Comparison of ENCODE assay signal across 12 cellular contexts in genomic region chr16:23967018-23967417, GRCh38.
A peak's percentile ranks its signal among the peaks of the same experiment; 100 is the strongest.
DNase-seq lines count a peak whose midpoint lies in the region; ATAC-seq and TF ChIP-seq lines count a peak whose summit lies in the region.
"Had no signal": no experiment of that assay in that cellular context is flagged by ENCODE, and none has a peak within 500 bp of the region (broad histone marks: within the 10 kb centered on the region; RNA-seq: fewer than 3 reads in every experiment).

No MANE protein-coding gene starts in this region.

- no peaks in the 10 kb centered on the region for H3F3A ChIP-seq in smooth muscle cell (ENCODE audit: low read depth)

- no peak overlapping the region for H3K27ac ChIP-seq in SJCRH30
- H3K27ac ChIP-seq in smooth muscle cell (ENCODE audit: low read depth), result no peak overlapping the region
- H3K27ac ChIP-seq: coronary artery, parathyroid adenoma had no signal

- H3K9me3 Mint-ChIP-seq in central memory CD8-positive, alpha-beta T cell, result no peaks in the 10 kb centered on the region
- no peaks in the 10 kb centered on the region for H3K9me3 Mint-ChIP-seq in type B pancreatic cell

- 47% methylated on average over 6 of the region's 6 CpGs for WGBS in smooth muscle cell (ENCODE audit: low lambda C conversion rate)

- peak; percentile 24 for DNase-seq in stimulated activated CD4-positive, alpha-beta T cell treated with anti-CD3 and anti-CD28 coated beads, Interleukin-15, amount 100 ng/mL, for 24 hours
- DNase-seq in stimulated activated CD4-positive, alpha-beta T cell treated with anti-CD3 and anti-CD28 coated beads, Interleukin-1b, Interleukin-23, amount 100 ng/mL, for 48 hours, result no peak
- DNase-seq in SJCRH30, result peak; percentile 4 to 21
- no peak for DNase-seq in central memory CD8-positive, alpha-beta T cell (ENCODE audit: low spot score in 2 of 2)
- DNase-seq in type B pancreatic cell (ENCODE audit: extremely low spot score, unreplicated experiment), result no peak
- no peak for DNase-seq in smooth muscle cell (lab: John Stamatoyannopoulos, UW; ENCODE audit: unreplicated experiment)
- DNase-seq in NCI-H1694 treated with DMSO at 0.1 percent for 48 hours (lab: John Stamatoyannopoulos, UW), result no peak
- DNase-seq: stimulated activated CD4-positive, alpha-beta T cell treated with anti-CD3 and anti-CD28 coated beads, Interleukin-2, amount 100 ng/mL, for 24 hours; T1000 had no signal

- ATAC-seq in central memory CD8-positive, alpha-beta T cell (replicated peaks; ENCODE audit: extremely low read depth, poor library complexity, severe bottlenecking), result no peak
- ATAC-seq in GM18858 (IDR thresholded peaks at IDR 0.05; ENCODE audit: unreplicated experiment), result no peak

- H4K20me1 ChIP-seq in smooth muscle cell (ENCODE audit: low read depth), result no peaks in the 10 kb centered on the region

- H3K4me3 ChIP-seq in SJCRH30 (no peak overlapping the region), smooth muscle cell (no peak overlapping the region)
- H3K4me3 ChIP-seq: coronary artery had no signal

- H3K4me1 Mint-ChIP-seq in central memory CD8-positive, alpha-beta T cell, result peaks cover 67% of the 10 kb centered on the region
- H3K4me1 Mint-ChIP-seq in type B pancreatic cell (ENCODE audit: unreplicated experiment), result no peaks in the 10 kb centered on the region

- H3K4me3 Mint-ChIP-seq in central memory CD8-positive, alpha-beta T cell, result no peak overlapping the region
- no peak overlapping the region for H3K4me3 Mint-ChIP-seq in type B pancreatic cell

- no peak overlapping the region for H3K4me2 ChIP-seq in smooth muscle cell

- no peaks in the 10 kb centered on the region for H3K36me3 ChIP-seq in SJCRH30
- H3K36me3 ChIP-seq in smooth muscle cell (ENCODE audit: low read depth), result no peaks in the 10 kb centered on the region

- no peak for TF ChIP-seq CTCF in type B pancreatic cell (conservative IDR thresholded peaks at IDR 0.05)
- TF ChIP-seq CTCF in smooth muscle cell (IDR thresholded peaks at IDR 0.05; ENCODE audit: borderline replicate concordance, insufficient read depth, poor library complexity, severe bottlenecking), result no peak

- H3K9ac ChIP-seq in smooth muscle cell (ENCODE audit: low read depth), result no peak overlapping the region
- H3K9ac ChIP-seq: parathyroid adenoma had no signal

- peaks cover 12% of the 10 kb centered on the region for H3K36me3 Mint-ChIP-seq in central memory CD8-positive, alpha-beta T cell (ENCODE audit: insufficient read depth)
- H3K36me3 Mint-ChIP-seq in type B pancreatic cell, result no peaks in the 10 kb centered on the region

- peak overlapping the region; percentile 13 for H3K27ac Mint-ChIP-seq in central memory CD8-positive, alpha-beta T cell (ENCODE audit: low read depth)
- H3K27ac Mint-ChIP-seq in type B pancreatic cell, result peak overlapping the region; percentile 3

- H3K4me1 ChIP-seq in SJCRH30 (no peaks in the 10 kb centered on the region), smooth muscle cell (ENCODE audit: low read depth) (peaks cover 10% of the 10 kb centered on the region)
- H3K4me1 ChIP-seq: parathyroid adenoma had no signal

- no peak overlapping the region for H2AFZ ChIP-seq in smooth muscle cell (ENCODE audit: low read depth)
- H2AFZ ChIP-seq: parathyroid adenoma had no signal

- H3K27me3 ChIP-seq in SJCRH30 (no peaks in the 10 kb centered on the region), smooth muscle cell (ENCODE audit: low read depth) (peaks cover 11% of the 10 kb centered on the region)

- no peaks in the 10 kb centered on the region for H3K27me3 Mint-ChIP-seq in central memory CD8-positive, alpha-beta T cell
- H3K27me3 Mint-ChIP-seq in type B pancreatic cell, result peaks cover 22% of the 10 kb centered on the region

- H3K9me3 ChIP-seq in SJCRH30 (replicated peaks) (no peaks in the 10 kb centered on the region), smooth muscle cell (replicated peaks; ENCODE audit: low read depth) (no peaks in the 10 kb centered on the region)

- H3K79me2 ChIP-seq in smooth muscle cell (ENCODE audit: low read depth), result no peaks in the 10 kb centered on the region
- H3K79me2 ChIP-seq: parathyroid adenoma had no signal

Comparison
In these comparisons a context has a peak if more than half of its experiments do, and no peak if none do; other contexts are left out.
1. DNase-seq: peak in stimulated activated CD4-positive, alpha-beta T cell treated with anti-CD3 and anti-CD28 coated beads, Interleukin-15, amount 100 ng/mL, for 24 hours (single experiment) and SJCRH30 (2 of 2); none in stimulated activated CD4-positive, alpha-beta T cell treated with anti-CD3 and anti-CD28 coated beads, Interleukin-1b, Interleukin-23, amount 100 ng/mL, for 48 hours (single experiment), central memory CD8-positive, alpha-beta T cell (0 of 2), type B pancreatic cell (single experiment), smooth muscle cell (single experiment) and NCI-H1694 treated with DMSO at 0.1 percent for 48 hours (single experiment).